In genomic region chr13:98313023-98313937, GRCh38 we compare ENCODE assay signal across 24 cellular contexts.
DNase-seq lines count a peak whose midpoint lies in the region; TF ChIP-seq lines count a peak whose summit lies in the region.
"Had no signal": no experiment of that assay in that cellular context is flagged by ENCODE, and none has a peak within 500 bp of the region (broad histone marks: within the 10 kb centered on the region; RNA-seq: fewer than 3 reads in every experiment).

No MANE protein-coding gene starts in this region.

- H4K5ac ChIP-seq in mesendoderm (ENCODE audit: low read length) = no peak overlapping the region

- DNase-seq in Calu3 (no peak), colonic mucosa (peak; percentile 44), mesendoderm (no peak), HK-2 (ENCODE audit: unreplicated experiment) (no peak), SK-N-SH (no peak), iPS-NIHi7 (ENCODE audit: extremely low spot score) (no peak), caudate nucleus (lab: John Stamatoyannopoulos, UW) (no peak)
- DNase-seq: 8988T; activated CD4-positive, alpha-beta T cell treated with anti-CD3 and anti-CD28 coated beads, Interleukin-2, amount 50 U/mL, for 1 hour; activated naive CD4-positive, alpha-beta T cell treated with anti-CD3 and anti-CD28 coated beads, Interleukin-2, amount 10 ng/mL, durations not matched to agents 7 days and 5 days; CD8-positive, alpha-beta T cell; dermis blood vessel endothelial cell; lower lobe of right lung; NCI-H1048; NCI-H1930; NCI-H226; NCI-H748 treated with DMSO at 0.1 percent for 48 hours had no signal

- H3K4me3 Mint-ChIP-seq in Calu3 (ENCODE audit: low read depth, unreplicated experiment) = peak overlapping the region; percentile 32
- H3K4me3 Mint-ChIP-seq: activated naive CD4-positive, alpha-beta T cell treated with anti-CD3 and anti-CD28 coated beads, Interleukin-2, amount 10 ng/mL, durations not matched to agents 7 days and 5 days; activated T-helper 1 cell treated with anti-CD3 and anti-CD28 coated beads, Interleukin-12 subunit alpha, Interleukin-12 subunit beta, Interleukin-2, Interleukin-4 antibody, amounts not matched to agents 30 ng/mL and 10 ng/mL and 1 ng/mL, durations not matched to agents 14 hours and 24 hours and 36 hours; CD8-positive, alpha-beta T cell; stimulated activated naive CD8-positive, alpha-beta T cell treated with anti-CD3 and anti-CD28 coated beads, Interleukin-15, Interleukin-2, amounts not matched to agents 100 ng/mL and 50 ng/mL, for 24 hours; T-helper 2 cell treated with Interferon-gamma antibody and Interleukin-4, amounts not matched to agents 5 μg/mL and 100 μg/mL, for 36 hours had no signal

- H4K20me1 ChIP-seq in SK-N-SH (ENCODE audit: insufficient read depth) = no peaks in the 10 kb centered on the region

- H3K4ac ChIP-seq in mesendoderm (ENCODE audit: low read depth, low read length) = no peak overlapping the region

- H3K36me3 ChIP-seq in colonic mucosa = no peaks in the 10 kb centered on the region
- peaks cover 3% of the 10 kb centered on the region for H3K36me3 ChIP-seq in mesendoderm (ENCODE audit: control insufficient read depth, insufficient read depth, low read length)
- no peaks in the 10 kb centered on the region for H3K36me3 ChIP-seq in rectal smooth muscle tissue (ENCODE audit: control insufficient read depth, insufficient read depth, low read length)
- no peaks in the 10 kb centered on the region for H3K36me3 ChIP-seq in SK-N-SH (replicated peaks in 1 of 2; ENCODE audit: control insufficient read depth in 1 of 2, insufficient read depth in 2 of 2, low read length in 1 of 2)
- H3K36me3 ChIP-seq: cardiac muscle cell, lower lobe of right lung, upper lobe of left lung had no signal

- H3K18ac ChIP-seq in mesendoderm (ENCODE audit: low read length) = no peak overlapping the region

- no peak for TF ChIP-seq EP300 in SK-N-SH (IDR thresholded peaks at IDR 0.05; ENCODE audit: borderline replicate concordance in 1 of 2, low read depth in 1 of 2, low read length in 1 of 2)

- no peaks in the 10 kb centered on the region for H3K9me3 ChIP-seq in colonic mucosa
- H3K9me3 ChIP-seq in SK-N-SH = no peaks in the 10 kb centered on the region
- H3K9me3 ChIP-seq: lower lobe of right lung, upper lobe of left lung had no signal

- WGBS in mesendoderm (ENCODE audit: extremely low coverage, insufficient coverage, low lambda C conversion rate) = no CpG with 5 or more reads among the region's 20 CpGs
- 97% methylated on average over 19 of the region's 20 CpGs for WGBS in SK-N-SH (ENCODE audit: low lambda C conversion rate)

- peaks cover 12% of the 10 kb centered on the region for H3K79me1 ChIP-seq in mesendoderm (ENCODE audit: low read length)

- no peak overlapping the region for H2BK120ac ChIP-seq in mesendoderm (ENCODE audit: low read depth, low read length)

- H2AFZ ChIP-seq in SK-N-SH (ENCODE audit: low read depth) = no peak overlapping the region

- TF ChIP-seq RAD21 in SK-N-SH (IDR thresholded peaks at IDR 0.05; ENCODE audit: low read length) = no peak

- H3K36me3 Mint-ChIP-seq in Calu3 (ENCODE audit: insufficient read depth, unreplicated experiment) = no peaks in the 10 kb centered on the region
- H3K36me3 Mint-ChIP-seq: activated naive CD4-positive, alpha-beta T cell treated with anti-CD3 and anti-CD28 coated beads, Interleukin-2, amount 10 ng/mL, durations not matched to agents 7 days and 5 days; CD8-positive, alpha-beta T cell had no signal

- TF ChIP-seq CTCF in Calu3 (IDR thresholded peaks at IDR 0.05; ENCODE audit: unreplicated experiment) = no peak
- no peak for TF ChIP-seq CTCF in colonic mucosa (IDR thresholded peaks at IDR 0.05)
- no peak for TF ChIP-seq CTCF in SK-N-SH (IDR thresholded peaks at IDR 0.05)

- H3K4me3 ChIP-seq in colonic mucosa (no peak overlapping the region), mesendoderm (ENCODE audit: low read length) (no peak overlapping the region), rectal smooth muscle tissue (ENCODE audit: low read length) (no peak overlapping the region), SK-N-SH (ENCODE audit: low read depth in 2 of 2, low read length in 1 of 2) (no peak overlapping the region)
- H3K4me3 ChIP-seq: cardiac muscle cell, lower lobe of right lung, upper lobe of left lung had no signal

- no peak overlapping the region for H4K8ac ChIP-seq in mesendoderm (ENCODE audit: low read depth, low read length)

- H3K79me2 ChIP-seq in mesendoderm (ENCODE audit: control insufficient read depth, insufficient read depth, low read length) (peaks cover under 1% of the 10 kb centered on the region), SK-N-SH (ENCODE audit: insufficient read depth) (no peaks in the 10 kb centered on the region)

- peak overlapping the region; percentile 15 for H3K56ac ChIP-seq in mesendoderm (ENCODE audit: low read length)

- H3K9me2 ChIP-seq in SK-N-SH = no peaks in the 10 kb centered on the region

- no peaks in the 10 kb centered on the region for H3F3A ChIP-seq in SK-N-SH (replicated peaks; ENCODE audit: insufficient read depth)

- no peak overlapping the region for H2BK5ac ChIP-seq in mesendoderm (ENCODE audit: low read length)

- no peak overlapping the region for H3K27ac ChIP-seq in colonic mucosa
- no peak overlapping the region for H3K27ac ChIP-seq in mesendoderm (ENCODE audit: low read depth, low read length)
- peak overlapping the region; percentile 55 for H3K27ac ChIP-seq in rectal smooth muscle tissue (ENCODE audit: low read depth, low read length)
- no peak overlapping the region for H3K27ac ChIP-seq in SK-N-SH (ENCODE audit: low read depth in 2 of 2, low read length in 1 of 2)
- no peak overlapping the region for H3K27ac ChIP-seq in caudate nucleus (ENCODE audit: low read depth, low read length)
- H3K27ac ChIP-seq: cardiac muscle cell, lower lobe of right lung, upper lobe of left lung, VCaP had no signal

- H3K9ac ChIP-seq in colonic mucosa (ENCODE audit: low read depth in 2 of 2, low read length in 2 of 2) (no peak overlapping the region), mesendoderm (ENCODE audit: low read length) (no peak overlapping the region), rectal smooth muscle tissue (ENCODE audit: low read length) (no peak overlapping the region), SK-N-SH (no peak overlapping the region)

- no peak overlapping the region for H3K23ac ChIP-seq in mesendoderm (ENCODE audit: low read length)

- no peaks in the 10 kb centered on the region for H3K9me3 Mint-ChIP-seq in Calu3 (ENCODE audit: low read depth, unreplicated experiment)
- H3K9me3 Mint-ChIP-seq: activated naive CD4-positive, alpha-beta T cell treated with anti-CD3 and anti-CD28 coated beads, Interleukin-2, amount 10 ng/mL, durations not matched to agents 7 days and 5 days; activated T-helper 1 cell treated with anti-CD3 and anti-CD28 coated beads, Interleukin-12 subunit alpha, Interleukin-12 subunit beta, Interleukin-2, Interleukin-4 antibody, amounts not matched to agents 30 ng/mL and 10 ng/mL and 1 ng/mL, durations not matched to agents 14 hours and 24 hours and 36 hours; CD8-positive, alpha-beta T cell; stimulated activated naive CD8-positive, alpha-beta T cell treated with anti-CD3 and anti-CD28 coated beads, Interleukin-15, Interleukin-2, amounts not matched to agents 100 ng/mL and 50 ng/mL, for 24 hours; T-helper 2 cell treated with Interferon-gamma antibody and Interleukin-4, amounts not matched to agents 5 μg/mL and 100 μg/mL, for 36 hours had no signal

- no TSS peak for BruUV-seq in Calu3 (replicated peaks; lab: Mats Ljungman, UMichigan)

- POLR2A ChIA-PET in SK-N-SH (lab: Yijun Ruan, JAX) = no interaction called here

- H3K4me1 ChIP-seq in colonic mucosa (no peaks in the 10 kb centered on the region), mesendoderm (ENCODE audit: control insufficient read depth, low read depth, low read length) (peaks cover 12% of the 10 kb centered on the region), rectal smooth muscle tissue (ENCODE audit: control insufficient read depth, insufficient read depth, low read length) (peaks cover under 1% of the 10 kb centered on the region), SK-N-SH (ENCODE audit: control insufficient read depth in 1 of 2, insufficient read depth in 2 of 2, low read depth in 1 of 2, low read length in 1 of 2) (peaks cover 0 to 8% of the 10 kb centered on the region in 2 experiments; a peak in 2 of 4 replicates)

- CTCF ChIA-PET in Calu3 (lab: Charles Lee) (interaction anchor here (0.6 kb wide), 2 partner anchors 19 to 47 kb away, joined by 3 read pairs; no protein-coding TSS in a partner anchor), SK-N-SH (lab: Yijun Ruan, JAX) (no interaction called here)

- H3K27ac Mint-ChIP-seq in Calu3 (ENCODE audit: unreplicated experiment) = no peak overlapping the region
- H3K27ac Mint-ChIP-seq: activated naive CD4-positive, alpha-beta T cell treated with anti-CD3 and anti-CD28 coated beads, Interleukin-2, amount 10 ng/mL, durations not matched to agents 7 days and 5 days; activated T-helper 1 cell treated with anti-CD3 and anti-CD28 coated beads, Interleukin-12 subunit alpha, Interleukin-12 subunit beta, Interleukin-2, Interleukin-4 antibody, amounts not matched to agents 30 ng/mL and 10 ng/mL and 1 ng/mL, durations not matched to agents 14 hours and 24 hours and 36 hours; CD8-positive, alpha-beta T cell; stimulated activated naive CD8-positive, alpha-beta T cell treated with anti-CD3 and anti-CD28 coated beads, Interleukin-15, Interleukin-2, amounts not matched to agents 100 ng/mL and 50 ng/mL, for 24 hours; T-helper 2 cell treated with Interferon-gamma antibody and Interleukin-4, amounts not matched to agents 5 μg/mL and 100 μg/mL, for 36 hours had no signal

- intact Hi-C loops in Calu3 (cut with micrococcal nuclease; ENCODE audit: unreplicated experiment) (no loop called here), colonic mucosa (cut with DNase I) (no loop called here)

- no peak overlapping the region for H2BK15ac ChIP-seq in mesendoderm (replicated peaks; ENCODE audit: low read depth)

- no peaks in the 10 kb centered on the region for H3K27me3 Mint-ChIP-seq in Calu3 (ENCODE audit: unreplicated experiment)
- H3K27me3 Mint-ChIP-seq: activated naive CD4-positive, alpha-beta T cell treated with anti-CD3 and anti-CD28 coated beads, Interleukin-2, amount 10 ng/mL, durations not matched to agents 7 days and 5 days had no signal

- no peak overlapping the region for H2AK5ac ChIP-seq in mesendoderm (ENCODE audit: low read length)

- H3K4me1 Mint-ChIP-seq in Calu3 (ENCODE audit: low read depth, unreplicated experiment) = peaks cover 26% of the 10 kb centered on the region
- H3K4me1 Mint-ChIP-seq: activated naive CD4-positive, alpha-beta T cell treated with anti-CD3 and anti-CD28 coated beads, Interleukin-2, amount 10 ng/mL, durations not matched to agents 7 days and 5 days had no signal

- H3K4me2 ChIP-seq in mesendoderm (ENCODE audit: low read length) (no peak overlapping the region), SK-N-SH (no peak overlapping the region)

- no peaks in the 10 kb centered on the region for H3K27me3 ChIP-seq in colonic mucosa
- H3K27me3 ChIP-seq in mesendoderm (ENCODE audit: insufficient read depth, low read length, poor library complexity) = no peaks in the 10 kb centered on the region
- no peaks in the 10 kb centered on the region for H3K27me3 ChIP-seq in rectal smooth muscle tissue (ENCODE audit: control insufficient read depth, insufficient read depth, low read length)
- H3K27me3 ChIP-seq in SK-N-SH (ENCODE audit: insufficient read depth) = no peaks in the 10 kb centered on the region
- H3K27me3 ChIP-seq: cardiac muscle cell, upper lobe of left lung had no signal

TF ChIP-seq in SK-N-SH, 30 proteins besides CTCF, POLR2A, EP300 and RAD21 (continues in another document):
- no peak for TF ChIP-seq RCOR1 (IDR thresholded peaks at IDR 0.05; ENCODE audit: low read length)
